Comparison of ENCODE assay signal across 1 cellular context in the genomic region with DNA sequence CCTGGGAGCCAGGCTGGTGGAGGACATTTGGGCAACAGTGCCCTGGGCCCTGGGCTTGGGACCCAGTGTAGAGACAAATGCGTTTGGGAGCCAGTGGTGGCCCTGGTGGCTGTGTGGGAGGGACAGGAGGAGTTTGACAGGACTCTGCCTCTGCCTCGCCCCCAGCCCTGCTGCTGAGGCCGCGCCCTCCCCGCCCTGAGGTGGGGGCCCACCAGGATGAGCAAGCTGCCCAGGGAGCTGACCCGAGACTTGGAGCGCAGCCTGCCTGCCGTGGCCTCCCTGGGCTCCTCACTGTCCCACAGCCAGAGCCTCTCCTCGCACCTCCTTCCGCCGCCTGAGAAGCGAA.
TF ChIP-seq lines count a peak whose summit lies in the region.

No MANE protein-coding gene starts in this region.

TF ChIP-seq in K562, 482 proteins besides CTCF, POLR2A, EP300 and RAD21:
- peak; percentile 17; the same call in 1 of the 2 replicates for TF ChIP-seq EGR1 (conservative IDR thresholded peaks at IDR 0.05)
- TF ChIP-seq, protein P1, sequence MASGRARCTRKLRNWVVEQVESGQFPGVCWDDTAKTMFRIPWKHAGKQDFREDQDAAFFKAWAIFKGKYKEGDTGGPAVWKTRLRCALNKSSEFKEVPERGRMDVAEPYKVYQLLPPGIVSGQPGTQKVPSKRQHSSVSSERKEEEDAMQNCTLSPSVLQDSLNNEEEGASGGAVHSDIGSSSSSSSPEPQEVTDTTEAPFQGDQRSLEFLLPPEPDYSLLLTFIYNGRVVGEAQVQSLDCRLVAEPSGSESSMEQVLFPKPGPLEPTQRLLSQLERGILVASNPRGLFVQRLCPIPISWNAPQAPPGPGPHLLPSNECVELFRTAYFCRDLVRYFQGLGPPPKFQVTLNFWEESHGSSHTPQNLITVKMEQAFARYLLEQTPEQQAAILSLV (tag; IDR thresholded peaks at IDR 0.05) = no peak
- TF ChIP-seq HMGN3 (IDR thresholded peaks at IDR 0.05; ENCODE audit: borderline replicate concordance, extremely low read depth, insufficient read length, low read depth, low read length) = peak; percentile 39
- peak in 1 of 2 experiments; percentile 9; a peak in 1 of 4 replicates for TF ChIP-seq MAZ (CRISPR knock-in tag; conservative IDR thresholded peaks at IDR 0.05 in 1 of 2, IDR thresholded peaks at IDR 0.05 in 1 of 2)
- 0 out of 2 replicates have a peak, but pooled peaks have one; percentile 21 for TF ChIP-seq POLR2G (IDR thresholded peaks at IDR 0.05; ENCODE audit: low read depth, low read length)
